In genomic region chr16:8808613-8809353, GRCh38 we compare ENCODE assay signal across 24 cellular contexts.
"Had no signal": no experiment of that assay in that cellular context is flagged by ENCODE, and none has a peak within 500 bp of the region (broad histone marks: within the 10 kb centered on the region; RNA-seq: fewer than 3 reads in every experiment).

No MANE protein-coding gene starts in this region.

- H3K4me3 ChIP-seq: gastroesophageal sphincter, thoracic aorta, upper lobe of left lung had no signal

- H2AFZ ChIP-seq: parathyroid adenoma had no signal

- H3K27ac ChIP-seq: epithelial cell of prostate, gastroesophageal sphincter, parathyroid adenoma, thoracic aorta, upper lobe of left lung, WERI-Rb-1 had no signal

- DNase-seq: activated CD4-positive, alpha-beta T cell treated with anti-CD3 and anti-CD28 coated beads for 1 hour; activated CD4-positive, alpha-beta T cell treated with anti-CD3 and anti-CD28 coated beads, Interleukin-2, amount 50 U/mL, for 1 hour; activated CD8-positive, alpha-beta memory T cell treated with anti-CD3 and anti-CD28 coated beads, Interleukin-2, amount 50 U/mL, for 4 hours; activated CD8-positive, alpha-beta T cell treated with anti-CD3 and anti-CD28 coated beads, Interleukin-2, amount 10 ng/mL, durations not matched to agents 7 days and 5 days; activated T-cell treated with anti-CD3 and anti-CD28 coated beads, Interleukin-2, amount 50 U/mL, for 24 hours; aorta; cortex of kidney; endodermal cell; head of caudate nucleus; hypothalamus; left ventricle myocardium superior; nucleus accumbens; small intestine; stimulated activated CD4-positive, alpha-beta T cell treated with anti-CD3 and anti-CD28 coated beads, Interleukin-15, amount 100 ng/mL, for 24 hours; stimulated activated CD4-positive, alpha-beta T cell treated with anti-CD3 and anti-CD28 coated beads, Interleukin-2, amount 100 ng/mL, for 48 hours; stimulated activated CD8-positive, alpha-beta memory T cell treated with anti-CD3 and anti-CD28 coated beads, Interleukin-4, amount 100 ng/mL, for 48 hours; stimulated activated naive CD4-positive, alpha-beta T cell; T-cell; WERI-Rb-1 had no signal

- H3K9ac ChIP-seq: parathyroid adenoma had no signal

- H3K27me3 ChIP-seq: gastroesophageal sphincter, upper lobe of left lung had no signal

- H3K9me3 ChIP-seq: gastroesophageal sphincter, thoracic aorta, upper lobe of left lung had no signal

- H3K4me1 ChIP-seq: gastroesophageal sphincter, parathyroid adenoma, upper lobe of left lung had no signal
